ENCODE assay signal across 25 cellular contexts in the genomic region with DNA sequence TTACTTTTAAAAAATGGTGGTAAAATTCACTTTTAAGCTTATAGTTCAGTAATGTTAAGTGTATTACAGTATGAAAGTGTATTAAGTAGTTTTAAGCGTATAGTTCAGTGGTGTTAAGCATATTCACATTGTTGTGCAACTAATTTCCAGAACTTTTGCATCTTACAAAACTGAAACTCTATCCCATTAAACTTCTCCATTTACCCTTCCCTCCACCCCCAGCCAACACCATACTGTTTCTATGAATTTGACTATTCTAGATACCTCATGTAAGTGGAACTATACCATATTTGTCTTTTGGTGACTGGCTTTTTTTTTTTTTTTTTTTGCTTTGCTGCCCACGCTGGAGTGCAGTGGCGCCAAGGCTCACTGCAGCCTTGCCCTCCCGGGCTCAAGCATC.
"Had no signal": no experiment of that assay in that cellular context is flagged by ENCODE, and none has a peak within 500 bp of the region (broad histone marks: within the 10 kb centered on the region; RNA-seq: fewer than 3 reads in every experiment).

No MANE protein-coding gene starts in this region.

- DNase-seq: activated CD4-positive, alpha-beta memory T cell treated with anti-CD3 and anti-CD28 coated beads for 36 hours; activated CD4-positive, alpha-beta T cell treated with anti-CD3 and anti-CD28 coated beads for 4 hours; activated gamma-delta T cell treated with Interleukin-2 at 50 U/mL for 16 hours; activated T-cell treated with anti-CD3 and anti-CD28 coated beads for 4 hours; adrenal gland; cortex of kidney; effector CD4-positive, alpha-beta T cell; heart left ventricle; kidney; mesenchymal stem cell; mucosa of descending colon; naive B cell; sigmoid colon; spleen; stimulated activated CD4-positive, alpha-beta T cell treated with anti-CD3 and anti-CD28 coated beads, Interleukin-4, amount 100 ng/mL, for 4 hours; stimulated activated naive B cell treated with anti-CD40 and anti-IgM and Interleukin-4, amounts not matched to agents 10 μg/mL and 1 μg/mL and 100 μg/mL, for 72 hours had no signal

- H3K27me3 ChIP-seq: adrenal gland, breast epithelium, neural progenitor cell had no signal

- H3K27ac ChIP-seq: adrenal gland, breast epithelium, gastroesophageal sphincter, neural progenitor cell, sigmoid colon had no signal

- H3K4me3 ChIP-seq: adrenal gland, breast epithelium, gastroesophageal sphincter, heart left ventricle, mucosa of descending colon, neural progenitor cell, sigmoid colon, spleen had no signal

- H3K9ac ChIP-seq: neural progenitor cell had no signal

- H3K36me3 ChIP-seq: adrenal gland, breast epithelium, neural progenitor cell had no signal

- H3K36me3 Mint-ChIP-seq: activated CD4-positive, alpha-beta memory T cell treated with anti-CD3 and anti-CD28 coated beads for 36 hours; activated naive CD4-positive, alpha-beta T cell treated with anti-CD3 and anti-CD28 coated beads, Interleukin-2, amount 50 U/mL, for 72 hours; WTC11 had no signal

- H3K4me1 Mint-ChIP-seq: naive B cell had no signal

- H3K4me3 Mint-ChIP-seq: activated CD4-positive, alpha-beta memory T cell treated with anti-CD3 and anti-CD28 coated beads for 36 hours; activated T-helper 1 cell treated with anti-CD3 and anti-CD28 coated beads, Interleukin-12 subunit alpha, Interleukin-12 subunit beta, Interleukin-2, Interleukin-4 antibody, amounts not matched to agents 30 ng/mL and 10 ng/mL and 1 ng/mL, durations not matched to agents 14 hours and 24 hours and 36 hours; naive B cell; neural progenitor cell; stimulated activated naive B cell treated with anti-CD40 and anti-IgM and Interleukin-4, amounts not matched to agents 10 μg/mL and 1 μg/mL and 100 μg/mL, for 72 hours; T-helper 2 cell treated with Interferon-gamma antibody and Interleukin-4, amounts not matched to agents 5 μg/mL and 100 μg/mL, for 36 hours; WTC11 had no signal

- H3K4me2 ChIP-seq: neural progenitor cell had no signal

- H3K9me3 ChIP-seq: adrenal gland, breast epithelium, gastroesophageal sphincter, heart left ventricle, mucosa of descending colon, sigmoid colon, spleen had no signal

- FAIRE-seq: astrocyte, kidney had no signal

- H3K9me3 Mint-ChIP-seq: activated CD4-positive, alpha-beta memory T cell treated with anti-CD3 and anti-CD28 coated beads for 36 hours; activated naive CD4-positive, alpha-beta T cell treated with anti-CD3 and anti-CD28 coated beads, Interleukin-2, amount 50 U/mL, for 72 hours; activated T-helper 1 cell treated with anti-CD3 and anti-CD28 coated beads, Interleukin-12 subunit alpha, Interleukin-12 subunit beta, Interleukin-2, Interleukin-4 antibody, amounts not matched to agents 30 ng/mL and 10 ng/mL and 1 ng/mL, durations not matched to agents 14 hours and 24 hours and 36 hours; naive B cell; neural progenitor cell; stimulated activated naive B cell treated with anti-CD40 and anti-IgM and Interleukin-4, amounts not matched to agents 10 μg/mL and 1 μg/mL and 100 μg/mL, for 72 hours; T-helper 2 cell treated with Interferon-gamma antibody and Interleukin-4, amounts not matched to agents 5 μg/mL and 100 μg/mL, for 36 hours; WTC11 had no signal

- H3K27ac Mint-ChIP-seq: activated CD4-positive, alpha-beta memory T cell treated with anti-CD3 and anti-CD28 coated beads for 36 hours; activated naive CD4-positive, alpha-beta T cell treated with anti-CD3 and anti-CD28 coated beads, Interleukin-2, amount 50 U/mL, for 72 hours; activated T-helper 1 cell treated with anti-CD3 and anti-CD28 coated beads, Interleukin-12 subunit alpha, Interleukin-12 subunit beta, Interleukin-2, Interleukin-4 antibody, amounts not matched to agents 30 ng/mL and 10 ng/mL and 1 ng/mL, durations not matched to agents 14 hours and 24 hours and 36 hours; naive B cell; neural progenitor cell; stimulated activated naive B cell treated with anti-CD40 and anti-IgM and Interleukin-4, amounts not matched to agents 10 μg/mL and 1 μg/mL and 100 μg/mL, for 72 hours; T-helper 2 cell treated with Interferon-gamma antibody and Interleukin-4, amounts not matched to agents 5 μg/mL and 100 μg/mL, for 36 hours; WTC11 had no signal

- H2AFZ ChIP-seq: neural progenitor cell had no signal

- ATAC-seq: activated naive CD4-positive, alpha-beta T cell treated with anti-CD3 and anti-CD28 coated beads, Interleukin-2, amount 50 U/mL, for 72 hours; gastroesophageal sphincter; left lobe of liver; mucosa of descending colon; stimulated activated naive B cell treated with anti-CD40 and anti-IgM and Interleukin-4, amounts not matched to agents 10 μg/mL and 1 μg/mL and 100 μg/mL, for 72 hours; WTC11 had no signal

- H3K4me1 ChIP-seq: adrenal gland, breast epithelium, gastroesophageal sphincter, heart left ventricle, sigmoid colon, spleen had no signal
